In the genomic region with DNA sequence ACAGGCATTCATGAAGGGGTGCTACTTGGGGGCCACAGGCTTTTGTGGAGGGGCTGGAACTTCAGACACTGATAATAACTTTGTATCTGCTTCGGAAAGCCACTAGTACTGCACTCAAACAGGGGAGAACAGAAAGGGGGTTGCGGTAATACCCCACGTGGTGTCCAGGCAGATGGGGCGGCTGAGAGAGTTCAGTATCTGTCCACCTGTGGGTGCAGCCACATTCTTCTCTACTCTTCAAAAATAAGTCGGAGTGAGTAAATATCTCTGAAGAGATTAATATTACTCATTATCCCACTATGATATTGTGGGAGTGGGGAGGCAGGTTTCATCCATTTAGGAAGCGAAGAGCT, we compare ENCODE assay signal across 9 cellular contexts.
A peak's percentile ranks its signal among the peaks of the same experiment; 100 is the strongest.
DNase-seq lines count a peak whose midpoint lies in the region; ATAC-seq lines count a peak whose summit lies in the region.
"Had no signal": no experiment of that assay in that cellular context is flagged by ENCODE, and none has a peak within 500 bp of the region (broad histone marks: within the 10 kb centered on the region; RNA-seq: fewer than 3 reads in every experiment).

No MANE protein-coding gene starts in this region.

- H3K4me1 ChIP-seq in BLaER1 = peaks cover 39% of the 10 kb centered on the region
- peaks cover 69% of the 10 kb centered on the region for H3K4me1 ChIP-seq in HUES6 (ENCODE audit: control insufficient read depth, insufficient read depth, low read length)
- peaks cover 68% of the 10 kb centered on the region for H3K4me1 ChIP-seq in neuron (ENCODE audit: insufficient read depth, low read length)

- peak in 1 of 61 donors; percentile 46 for DNase-seq in caudate nucleus (lab: John Stamatoyannopoulos, UW)
- no peak for DNase-seq in activated gamma-delta T cell treated with Interleukin-2 at 50 U/mL for 16 hours

- H3K4me3 ChIP-seq in BLaER1 (peak overlapping the region; percentile 63; the same call in 1 of the 2 replicates), HUES6 (ENCODE audit: low read depth, low read length) (peak overlapping the region; percentile 63), neuron (ENCODE audit: low read length) (peak overlapping the region; percentile 91)

- ATAC-seq in GM18861 (IDR thresholded peaks at IDR 0.05; ENCODE audit: unreplicated experiment) (no peak), HG02885 (IDR thresholded peaks at IDR 0.05; ENCODE audit: poor library complexity, unreplicated experiment) (no peak), GM21529 (IDR thresholded peaks at IDR 0.05; ENCODE audit: unreplicated experiment) (no peak)
- ATAC-seq: activated CD4-positive, CD25-positive, alpha-beta regulatory T cell treated with anti-CD3 and anti-CD28 coated beads, Interleukin-2, amount 50 U/mL, for 24 hours had no signal

- H3K9me3 ChIP-seq in BLaER1 (no peaks in the 10 kb centered on the region), HUES6 (ENCODE audit: control insufficient read depth, insufficient read depth, low read depth, low read length) (no peaks in the 10 kb centered on the region), neuron (ENCODE audit: low read length) (no peaks in the 10 kb centered on the region)

- H3K4me2 ChIP-seq in BLaER1 = peak overlapping the region; percentile 84

- H3K36me3 ChIP-seq in BLaER1 (no peaks in the 10 kb centered on the region), HUES6 (ENCODE audit: control insufficient read depth, insufficient read depth, low read length) (no peaks in the 10 kb centered on the region), neuron (ENCODE audit: insufficient read depth, low read length) (no peaks in the 10 kb centered on the region)

- no peaks in the 10 kb centered on the region for H4K20me1 ChIP-seq in BLaER1

- peak overlapping the region; percentile 12 for H2AFZ ChIP-seq in neuron (ENCODE audit: low read depth, low read length)

- H3K27ac ChIP-seq in BLaER1 (0 out of 2 replicates have a peak overlapping the region, but pooled peaks have one; percentile 36), HUES6 (ENCODE audit: low read depth, low read length) (no peak overlapping the region), caudate nucleus (ENCODE audit: low read depth, low read length) (peak overlapping the region; percentile 97)

- no peaks in the 10 kb centered on the region for H3K27me3 ChIP-seq in BLaER1
- no peaks in the 10 kb centered on the region for H3K27me3 ChIP-seq in HUES6 (ENCODE audit: control insufficient read depth, insufficient read depth, low read length)
- H3K27me3 ChIP-seq in neuron (ENCODE audit: insufficient read depth, low read length) = no peaks in the 10 kb centered on the region

- H3K9ac ChIP-seq in BLaER1 (no peak overlapping the region), HUES6 (ENCODE audit: low read length) (peak overlapping the region; percentile 66)
